In the genomic region with DNA sequence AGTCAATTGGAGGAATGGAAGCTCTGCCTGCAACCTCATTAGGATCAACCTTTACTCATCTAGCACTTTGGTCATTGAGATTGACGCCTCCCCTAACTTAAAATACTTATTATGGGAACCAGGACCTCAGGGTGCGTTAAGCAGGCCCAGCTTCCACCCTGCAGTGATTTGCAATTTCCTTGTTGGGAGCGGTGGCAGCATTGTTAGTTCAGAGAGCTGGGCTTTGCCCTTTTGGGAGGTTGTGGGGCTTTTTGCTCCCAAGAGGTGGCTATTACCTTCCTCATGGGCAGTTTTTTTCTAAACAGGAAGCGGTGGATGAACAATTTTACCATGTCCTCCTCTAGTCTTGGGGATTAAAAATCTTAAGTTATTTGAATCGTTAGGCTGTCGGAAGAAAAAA, we compare ENCODE assay signal across 28 cellular contexts.
"Had no signal": no experiment of that assay in that cellular context is flagged by ENCODE, and none has a peak within 500 bp of the region (broad histone marks: within the 10 kb centered on the region; RNA-seq: fewer than 3 reads in every experiment).

No MANE protein-coding gene starts in this region.

- H3K36me3 Mint-ChIP-seq: natural killer cell; neural progenitor cell; stimulated activated effector memory CD8-positive, alpha-beta T cell treated with anti-CD3 and anti-CD28 coated beads, Interleukin-12 subunit alpha, Interleukin-12 subunit beta, amount 100 ng/mL, for 72 hours had no signal

- H3K27me3 ChIP-seq: neural progenitor cell, ovary, right lobe of liver, sigmoid colon, stomach, thyroid gland, tibial nerve, upper lobe of right lung, uterus had no signal

- H3K4me3 Mint-ChIP-seq: natural killer cell; nephron; neural progenitor cell; stimulated activated effector memory CD8-positive, alpha-beta T cell treated with anti-CD3 and anti-CD28 coated beads, Interleukin-12 subunit alpha, Interleukin-12 subunit beta, amount 100 ng/mL, for 72 hours; stimulated activated naive B cell treated with anti-CD40 and anti-IgM and Interleukin-4, amounts not matched to agents 10 μg/mL and 1 μg/mL and 100 μg/mL, for 72 hours; stimulated activated naive CD8-positive, alpha-beta T cell treated with anti-CD3 and anti-CD28 coated beads, Interleukin-15, Interleukin-2, amounts not matched to agents 100 ng/mL and 50 ng/mL, for 24 hours had no signal

- H3K79me2 ChIP-seq: parathyroid adenoma had no signal

- H3K9me3 ChIP-seq: ovary, psoas muscle, right lobe of liver, sigmoid colon, stomach, thoracic aorta, thyroid gland, tibial nerve, upper lobe of right lung, uterus had no signal

- H3K4me1 Mint-ChIP-seq: natural killer cell; nephron; neural progenitor cell; stimulated activated effector memory CD8-positive, alpha-beta T cell treated with anti-CD3 and anti-CD28 coated beads, Interleukin-12 subunit alpha, Interleukin-12 subunit beta, amount 100 ng/mL, for 72 hours; stimulated activated naive B cell treated with anti-CD40 and anti-IgM and Interleukin-4, amounts not matched to agents 10 μg/mL and 1 μg/mL and 100 μg/mL, for 72 hours had no signal

- H3K9ac ChIP-seq: neural progenitor cell, parathyroid adenoma had no signal

- H3K9me3 Mint-ChIP-seq: neural progenitor cell; stimulated activated effector memory CD8-positive, alpha-beta T cell treated with anti-CD3 and anti-CD28 coated beads, Interleukin-12 subunit alpha, Interleukin-12 subunit beta, amount 100 ng/mL, for 72 hours had no signal

- H3K4me1 ChIP-seq: neural progenitor cell, parathyroid adenoma, psoas muscle, right lobe of liver, sigmoid colon, stomach, tibial nerve, upper lobe of right lung, uterus had no signal

- ATAC-seq: natural killer cell; psoas muscle; right cardiac atrium; right lobe of liver; stimulated activated effector memory CD8-positive, alpha-beta T cell treated with anti-CD3 and anti-CD28 coated beads, Interleukin-12 subunit alpha, Interleukin-12 subunit beta, amount 100 ng/mL, for 72 hours; stimulated activated naive B cell treated with anti-CD40 and anti-IgM and Interleukin-4, amounts not matched to agents 10 μg/mL and 1 μg/mL and 100 μg/mL, for 72 hours; upper lobe of right lung had no signal

- H3K27ac ChIP-seq: neural progenitor cell, ovary, parathyroid adenoma, psoas muscle, right lobe of liver, sigmoid colon, stomach, thoracic aorta, thyroid gland, tibial nerve, upper lobe of right lung, uterus had no signal

- H3K27ac Mint-ChIP-seq: natural killer cell; nephron; neural progenitor cell; progenitor cell of endocrine pancreas; stimulated activated effector memory CD8-positive, alpha-beta T cell treated with anti-CD3 and anti-CD28 coated beads, Interleukin-12 subunit alpha, Interleukin-12 subunit beta, amount 100 ng/mL, for 72 hours; stimulated activated naive B cell treated with anti-CD40 and anti-IgM and Interleukin-4, amounts not matched to agents 10 μg/mL and 1 μg/mL and 100 μg/mL, for 72 hours; stimulated activated naive CD8-positive, alpha-beta T cell treated with anti-CD3 and anti-CD28 coated beads, Interleukin-15, Interleukin-2, amounts not matched to agents 100 ng/mL and 50 ng/mL, for 24 hours had no signal

- H2AFZ ChIP-seq: neural progenitor cell, parathyroid adenoma had no signal

- DNase-seq: natural killer cell; occipital lobe; ovary; posterior cingulate gyrus; psoas muscle; right cardiac atrium; right lobe of liver; sigmoid colon; small intestine; stimulated activated CD4-positive, alpha-beta T cell treated with anti-CD3 and anti-CD28 coated beads, Interleukin-15, amount 100 ng/mL, for 24 hours; stimulated activated CD4-positive, alpha-beta T cell treated with anti-CD3 and anti-CD28 coated beads, Interleukin-2, amount 100 ng/mL, for 24 hours; stimulated activated CD4-positive, alpha-beta T cell treated with anti-CD3 and anti-CD28 coated beads, Interleukin-2, amount 100 ng/mL, for 48 hours; stimulated activated CD4-positive, alpha-beta T cell treated with anti-CD3 and anti-CD28 coated beads, Interleukin-4, amount 100 ng/mL, for 24 hours; stimulated activated naive B cell treated with anti-CD40 and anti-IgM and Interleukin-4, amounts not matched to agents 10 μg/mL and 1 μg/mL and 100 μg/mL, for 72 hours; stimulated activated naive CD4-positive, alpha-beta T cell treated with Interleukin-2 at 50 U/mL for 16 hours; stomach; thyroid gland; trophoblast cell; upper lobe of right lung; uterus had no signal

- H3K4me2 ChIP-seq: neural progenitor cell had no signal
